1 cellular context compared by ENCODE assay signal in the genomic region with DNA sequence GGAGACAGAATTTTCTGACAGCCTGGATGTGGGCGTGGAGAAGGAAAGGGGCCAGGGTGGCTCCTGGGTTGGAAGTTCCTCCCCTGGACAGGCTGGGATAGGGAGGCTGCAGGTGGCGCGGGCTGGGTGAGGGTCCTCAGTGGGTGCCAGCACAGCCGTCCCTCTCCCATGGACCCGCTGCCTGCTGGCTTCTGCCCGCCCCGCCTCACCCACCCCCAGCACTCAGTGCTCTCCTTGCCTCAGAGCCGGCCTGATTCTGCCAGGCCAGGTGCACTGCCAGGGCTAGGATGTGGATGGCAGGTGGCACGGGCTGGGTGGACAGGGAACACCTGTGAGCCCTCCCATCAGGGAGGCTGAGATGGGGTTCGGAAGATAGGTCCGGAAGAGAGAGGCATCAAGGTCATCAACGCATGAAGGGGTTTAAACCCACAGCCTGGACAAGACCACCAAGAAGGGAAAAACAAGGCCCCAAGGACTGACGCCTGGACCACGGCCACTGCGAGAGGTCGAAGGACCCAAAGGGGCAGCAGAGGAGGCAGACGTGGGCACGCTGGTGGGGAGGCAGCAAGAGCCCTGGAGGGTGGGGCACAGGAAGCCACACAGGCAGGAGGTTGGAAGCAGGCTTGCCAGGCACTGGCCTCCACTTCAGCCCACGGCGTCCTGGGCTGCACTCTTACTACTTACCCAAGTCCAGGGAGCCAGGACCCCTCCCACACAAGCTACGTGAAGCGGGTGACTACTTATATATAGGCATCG.
TF ChIP-seq lines count a peak whose summit lies in the region.

No MANE protein-coding gene starts in this region.

TF ChIP-seq in GM23338, 12 proteins besides CTCF, POLR2A, EP300 and RAD21 (continued from another document):
- TF ChIP-seq, protein P1, sequence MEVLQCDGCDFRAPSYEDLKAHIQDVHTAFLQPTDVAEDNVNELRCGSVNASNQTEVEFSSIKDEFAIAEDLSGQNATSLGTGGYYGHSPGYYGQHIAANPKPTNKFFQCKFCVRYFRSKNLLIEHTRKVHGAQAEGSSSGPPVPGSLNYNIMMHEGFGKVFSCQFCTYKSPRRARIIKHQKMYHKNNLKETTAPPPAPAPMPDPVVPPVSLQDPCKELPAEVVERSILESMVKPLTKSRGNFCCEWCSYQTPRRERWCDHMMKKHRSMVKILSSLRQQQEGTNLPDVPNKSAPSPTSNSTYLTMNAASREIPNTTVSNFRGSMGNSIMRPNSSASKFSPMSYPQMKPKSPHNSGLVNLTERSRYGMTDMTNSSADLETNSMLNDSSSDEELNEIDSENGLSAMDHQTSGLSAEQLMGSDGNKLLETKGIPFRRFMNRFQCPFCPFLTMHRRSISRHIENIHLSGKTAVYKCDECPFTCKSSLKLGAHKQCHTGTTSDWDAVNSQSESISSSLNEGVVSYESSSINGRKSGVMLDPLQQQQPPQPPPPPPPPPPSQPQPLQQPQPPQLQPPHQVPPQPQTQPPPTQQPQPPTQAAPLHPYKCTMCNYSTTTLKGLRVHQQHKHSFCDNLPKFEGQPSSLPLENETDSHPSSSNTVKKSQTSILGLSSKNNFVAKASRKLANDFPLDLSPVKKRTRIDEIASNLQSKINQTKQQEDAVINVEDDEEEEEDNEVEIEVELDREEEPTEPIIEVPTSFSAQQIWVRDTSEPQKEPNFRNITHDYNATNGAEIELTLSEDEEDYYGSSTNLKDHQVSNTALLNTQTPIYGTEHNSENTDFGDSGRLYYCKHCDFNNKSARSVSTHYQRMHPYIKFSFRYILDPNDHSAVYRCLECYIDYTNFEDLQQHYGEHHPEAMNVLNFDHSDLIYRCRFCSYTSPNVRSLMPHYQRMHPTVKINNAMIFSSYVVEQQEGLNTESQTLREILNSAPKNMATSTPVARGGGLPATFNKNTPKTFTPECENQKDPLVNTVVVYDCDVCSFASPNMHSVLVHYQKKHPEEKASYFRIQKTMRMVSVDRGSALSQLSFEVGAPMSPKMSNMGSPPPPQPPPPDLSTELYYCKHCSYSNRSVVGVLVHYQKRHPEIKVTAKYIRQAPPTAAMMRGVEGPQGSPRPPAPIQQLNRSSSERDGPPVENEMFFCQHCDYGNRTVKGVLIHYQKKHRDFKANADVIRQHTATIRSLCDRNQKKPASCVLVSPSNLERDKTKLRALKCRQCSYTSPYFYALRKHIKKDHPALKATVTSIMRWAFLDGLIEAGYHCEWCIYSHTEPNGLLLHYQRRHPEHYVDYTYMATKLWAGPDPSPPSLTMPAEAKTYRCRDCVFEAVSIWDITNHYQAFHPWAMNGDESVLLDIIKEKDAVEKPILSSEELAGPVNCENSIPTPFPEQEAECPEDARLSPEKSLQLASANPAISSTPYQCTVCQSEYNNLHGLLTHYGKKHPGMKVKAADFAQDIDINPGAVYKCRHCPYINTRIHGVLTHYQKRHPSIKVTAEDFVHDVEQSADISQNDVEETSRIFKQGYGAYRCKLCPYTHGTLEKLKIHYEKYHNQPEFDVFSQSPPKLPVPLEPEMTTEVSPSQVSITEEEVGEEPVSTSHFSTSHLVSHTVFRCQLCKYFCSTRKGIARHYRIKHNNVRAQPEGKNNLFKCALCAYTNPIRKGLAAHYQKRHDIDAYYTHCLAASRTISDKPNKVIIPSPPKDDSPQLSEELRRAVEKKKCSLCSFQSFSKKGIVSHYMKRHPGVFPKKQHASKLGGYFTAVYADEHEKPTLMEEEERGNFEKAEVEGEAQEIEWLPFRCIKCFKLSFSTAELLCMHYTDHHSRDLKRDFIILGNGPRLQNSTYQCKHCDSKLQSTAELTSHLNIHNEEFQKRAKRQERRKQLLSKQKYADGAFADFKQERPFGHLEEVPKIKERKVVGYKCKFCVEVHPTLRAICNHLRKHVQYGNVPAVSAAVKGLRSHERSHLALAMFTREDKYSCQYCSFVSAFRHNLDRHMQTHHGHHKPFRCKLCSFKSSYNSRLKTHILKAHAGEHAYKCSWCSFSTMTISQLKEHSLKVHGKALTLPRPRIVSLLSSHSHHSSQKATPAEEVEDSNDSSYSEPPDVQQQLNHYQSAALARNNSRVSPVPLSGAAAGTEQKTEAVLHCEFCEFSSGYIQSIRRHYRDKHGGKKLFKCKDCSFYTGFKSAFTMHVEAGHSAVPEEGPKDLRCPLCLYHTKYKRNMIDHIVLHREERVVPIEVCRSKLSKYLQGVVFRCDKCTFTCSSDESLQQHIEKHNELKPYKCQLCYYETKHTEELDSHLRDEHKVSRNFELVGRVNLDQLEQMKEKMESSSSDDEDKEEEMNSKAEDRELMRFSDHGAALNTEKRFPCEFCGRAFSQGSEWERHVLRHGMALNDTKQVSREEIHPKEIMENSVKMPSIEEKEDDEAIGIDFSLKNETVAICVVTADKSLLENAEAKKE (CRISPR knock-in tag; IDR thresholded peaks at IDR 0.05), result no peak
- TF ChIP-seq ZNF331 (CRISPR knock-in tag; IDR thresholded peaks at IDR 0.05; ENCODE audit: low read depth) (no peak), ZNF114 (CRISPR knock-in tag; IDR thresholded peaks at IDR 0.05) (no peak), JUNB (IDR thresholded peaks at IDR 0.05; ENCODE audit: unreplicated experiment) (no peak), NANOG (IDR thresholded peaks at IDR 0.05; ENCODE audit: borderline replicate concordance) (no peak), POLR2AphosphoS5 (IDR thresholded peaks at IDR 0.05; ENCODE audit: low read depth) (no peak), EZH2 (IDR thresholded peaks at IDR 0.05; ENCODE audit: low read depth, unreplicated experiment) (no peak), EZH2phosphoT487 (IDR thresholded peaks at IDR 0.05; ENCODE audit: unreplicated experiment) (no peak)
- TF ChIP-seq, protein P2, sequence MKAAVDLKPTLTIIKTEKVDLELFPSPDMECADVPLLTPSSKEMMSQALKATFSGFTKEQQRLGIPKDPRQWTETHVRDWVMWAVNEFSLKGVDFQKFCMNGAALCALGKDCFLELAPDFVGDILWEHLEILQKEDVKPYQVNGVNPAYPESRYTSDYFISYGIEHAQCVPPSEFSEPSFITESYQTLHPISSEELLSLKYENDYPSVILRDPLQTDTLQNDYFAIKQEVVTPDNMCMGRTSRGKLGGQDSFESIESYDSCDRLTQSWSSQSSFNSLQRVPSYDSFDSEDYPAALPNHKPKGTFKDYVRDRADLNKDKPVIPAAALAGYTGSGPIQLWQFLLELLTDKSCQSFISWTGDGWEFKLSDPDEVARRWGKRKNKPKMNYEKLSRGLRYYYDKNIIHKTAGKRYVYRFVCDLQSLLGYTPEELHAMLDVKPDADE (IDR thresholded peaks at IDR 0.05), result no peak
